10 cellular contexts compared by ENCODE assay signal in genomic region chr1:161730050-161730564, GRCh38. TPM values are rescaled to one million over a fixed set of nuclear protein-coding genes. Genes with fewer than 3 reads are reported as not detected.
DNase-seq lines count a peak whose midpoint lies in the region; FAIRE-seq and TF ChIP-seq lines count a peak whose summit lies in the region.
"Had no signal": no experiment of that assay in that cellular context is flagged by ENCODE, and none has a peak within 500 bp of the region (broad histone marks: within the 10 kb centered on the region; RNA-seq: fewer than 3 reads in every experiment).

No MANE protein-coding gene starts in this region.

- H3K9me3 Mint-ChIP-seq in activated naive CD8-positive, alpha-beta T cell treated with anti-CD3 and anti-CD28 coated beads for 36 hours, result no peaks in the 10 kb centered on the region

- H3K4me1 Mint-ChIP-seq in activated naive CD8-positive, alpha-beta T cell treated with anti-CD3 and anti-CD28 coated beads for 36 hours, result peaks cover 51% of the 10 kb centered on the region

- peak overlapping the region; percentile 24 for H3K4me3 Mint-ChIP-seq in activated naive CD8-positive, alpha-beta T cell treated with anti-CD3 and anti-CD28 coated beads for 36 hours

- DNase-seq in H54 (ENCODE audit: insufficient read length, low spot score) (peak; percentile 50), RKO (ENCODE audit: low spot score) (peak; percentile 78), retina (no peak), NCI-H2196 treated with DMSO at 0.1 percent for 48 hours (lab: John Stamatoyannopoulos, UW; ENCODE audit: unreplicated experiment) (no peak)
- peak; percentile 33 for DNase-seq in activated naive CD8-positive, alpha-beta T cell treated with anti-CD3 and anti-CD28 coated beads for 36 hours
- DNase-seq in stimulated activated CD4-positive, alpha-beta T cell treated with anti-CD3 and anti-CD28 coated beads, Interleukin-2, amount 100 ng/mL, for 24 hours, result peak; percentile 46 to 49
- no peak for DNase-seq in activated CD4-positive, CD25-positive, alpha-beta regulatory T cell (lab: John Stamatoyannopoulos, UW)
- DNase-seq: SHP77 treated with DMSO at 0.1 percent for 48 hours had no signal

- FAIRE-seq in H54 (lab: Jason Lieb, UNC), result peak; percentile 43

- H3K27ac Mint-ChIP-seq in activated naive CD8-positive, alpha-beta T cell treated with anti-CD3 and anti-CD28 coated beads for 36 hours, result peak overlapping the region; percentile 89
- H3K27ac Mint-ChIP-seq: brain had no signal

- no peaks in the 10 kb centered on the region for H3K36me3 Mint-ChIP-seq in activated naive CD8-positive, alpha-beta T cell treated with anti-CD3 and anti-CD28 coated beads for 36 hours
- H3K36me3 Mint-ChIP-seq: brain had no signal

- TF ChIP-seq POLR2A in H54 (IDR thresholded peaks at IDR 0.05; ENCODE audit: low read depth, low read length), result no peak

- H3K27me3 Mint-ChIP-seq in activated naive CD8-positive, alpha-beta T cell treated with anti-CD3 and anti-CD28 coated beads for 36 hours, result peaks cover 9% of the 10 kb centered on the region

RNA-seq across cellular contexts. Expression of gene FCRLB, which starts 8.8 kb away (rescaled TPM):
- total RNA-seq in activated naive CD8-positive, alpha-beta T cell treated with anti-CD3 and anti-CD28 coated beads for 36 hours, result under 1 TPM; 0.49 to 0.76 TPM

RNA-seq across cellular contexts. Expression of gene DUSP12, which starts 19.5 kb away (rescaled TPM):
- total RNA-seq in activated naive CD8-positive, alpha-beta T cell treated with anti-CD3 and anti-CD28 coated beads for 36 hours, result 10 to 100 TPM; 39.9 to 40.3 TPM

RNA-seq across cellular contexts. Expression of gene FCRLA, which starts 23.1 kb away (rescaled TPM):
- total RNA-seq in activated naive CD8-positive, alpha-beta T cell treated with anti-CD3 and anti-CD28 coated beads for 36 hours, result under 1 TPM; 0.35 to 0.56 TPM
- total RNA-seq: prostate gland had no signal

RNA-seq across cellular contexts. Expression of gene ATF6, which starts 36.0 kb away (rescaled TPM):
- 10 to 100 TPM; 20.2 to 22.1 TPM for total RNA-seq in activated naive CD8-positive, alpha-beta T cell treated with anti-CD3 and anti-CD28 coated beads for 36 hours

Comparison
In these comparisons a context has a peak if more than half of its experiments do, and no peak if none do; other contexts are left out.
1. DNase-seq: peak in H54 (single experiment), RKO (single experiment), activated naive CD8-positive, alpha-beta T cell treated with anti-CD3 and anti-CD28 coated beads for 36 hours (single experiment) and stimulated activated CD4-positive, alpha-beta T cell treated with anti-CD3 and anti-CD28 coated beads, Interleukin-2, amount 100 ng/mL, for 24 hours (2 of 2); none in retina (single experiment), NCI-H2196 treated with DMSO at 0.1 percent for 48 hours (single experiment) and activated CD4-positive, CD25-positive, alpha-beta regulatory T cell (0 of 4).